Comparison of ENCODE assay signal across 1 cellular context in the genomic region with DNA sequence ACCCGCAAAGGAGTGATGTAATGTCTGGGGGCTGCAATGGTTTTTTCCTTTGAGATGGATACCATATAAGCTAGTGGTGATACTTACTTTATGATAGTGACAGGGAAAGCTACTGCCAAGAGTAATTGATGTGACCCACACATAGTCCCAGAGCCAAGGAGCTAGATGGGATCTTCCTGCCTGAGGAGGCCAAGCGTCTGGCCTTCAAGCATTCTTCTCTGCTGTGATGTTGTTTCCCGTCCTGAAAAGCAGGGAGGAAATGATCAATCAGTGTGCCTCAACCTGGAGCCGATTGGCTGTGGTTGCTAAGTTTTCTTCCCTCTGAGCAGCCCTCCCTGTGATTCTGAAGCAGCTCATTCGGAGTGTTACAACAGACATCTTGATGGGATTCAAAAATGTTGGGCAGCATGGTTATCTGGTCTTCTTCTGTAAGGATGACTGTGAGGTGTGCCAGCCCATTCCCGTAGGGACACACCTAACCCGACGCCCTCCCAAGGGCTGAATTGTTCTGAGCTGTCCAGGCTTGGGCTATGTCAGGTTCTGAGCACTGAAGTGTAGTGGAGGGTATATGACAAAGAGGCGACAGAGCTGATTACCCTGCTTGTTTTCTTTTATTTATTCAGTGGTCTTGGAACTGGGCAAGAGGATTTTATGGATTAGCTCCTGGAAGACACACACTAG.
TF ChIP-seq lines count a peak whose summit lies in the region.

No MANE protein-coding gene starts in this region.

TF ChIP-seq in HepG2, 621 proteins besides CTCF, POLR2A, EP300 and RAD21:
- TF ChIP-seq SOX5 (CRISPR knock-in tag; IDR thresholded peaks at IDR 0.05; ENCODE audit: borderline replicate concordance), result no peak
- TF ChIP-seq, protein P1, sequence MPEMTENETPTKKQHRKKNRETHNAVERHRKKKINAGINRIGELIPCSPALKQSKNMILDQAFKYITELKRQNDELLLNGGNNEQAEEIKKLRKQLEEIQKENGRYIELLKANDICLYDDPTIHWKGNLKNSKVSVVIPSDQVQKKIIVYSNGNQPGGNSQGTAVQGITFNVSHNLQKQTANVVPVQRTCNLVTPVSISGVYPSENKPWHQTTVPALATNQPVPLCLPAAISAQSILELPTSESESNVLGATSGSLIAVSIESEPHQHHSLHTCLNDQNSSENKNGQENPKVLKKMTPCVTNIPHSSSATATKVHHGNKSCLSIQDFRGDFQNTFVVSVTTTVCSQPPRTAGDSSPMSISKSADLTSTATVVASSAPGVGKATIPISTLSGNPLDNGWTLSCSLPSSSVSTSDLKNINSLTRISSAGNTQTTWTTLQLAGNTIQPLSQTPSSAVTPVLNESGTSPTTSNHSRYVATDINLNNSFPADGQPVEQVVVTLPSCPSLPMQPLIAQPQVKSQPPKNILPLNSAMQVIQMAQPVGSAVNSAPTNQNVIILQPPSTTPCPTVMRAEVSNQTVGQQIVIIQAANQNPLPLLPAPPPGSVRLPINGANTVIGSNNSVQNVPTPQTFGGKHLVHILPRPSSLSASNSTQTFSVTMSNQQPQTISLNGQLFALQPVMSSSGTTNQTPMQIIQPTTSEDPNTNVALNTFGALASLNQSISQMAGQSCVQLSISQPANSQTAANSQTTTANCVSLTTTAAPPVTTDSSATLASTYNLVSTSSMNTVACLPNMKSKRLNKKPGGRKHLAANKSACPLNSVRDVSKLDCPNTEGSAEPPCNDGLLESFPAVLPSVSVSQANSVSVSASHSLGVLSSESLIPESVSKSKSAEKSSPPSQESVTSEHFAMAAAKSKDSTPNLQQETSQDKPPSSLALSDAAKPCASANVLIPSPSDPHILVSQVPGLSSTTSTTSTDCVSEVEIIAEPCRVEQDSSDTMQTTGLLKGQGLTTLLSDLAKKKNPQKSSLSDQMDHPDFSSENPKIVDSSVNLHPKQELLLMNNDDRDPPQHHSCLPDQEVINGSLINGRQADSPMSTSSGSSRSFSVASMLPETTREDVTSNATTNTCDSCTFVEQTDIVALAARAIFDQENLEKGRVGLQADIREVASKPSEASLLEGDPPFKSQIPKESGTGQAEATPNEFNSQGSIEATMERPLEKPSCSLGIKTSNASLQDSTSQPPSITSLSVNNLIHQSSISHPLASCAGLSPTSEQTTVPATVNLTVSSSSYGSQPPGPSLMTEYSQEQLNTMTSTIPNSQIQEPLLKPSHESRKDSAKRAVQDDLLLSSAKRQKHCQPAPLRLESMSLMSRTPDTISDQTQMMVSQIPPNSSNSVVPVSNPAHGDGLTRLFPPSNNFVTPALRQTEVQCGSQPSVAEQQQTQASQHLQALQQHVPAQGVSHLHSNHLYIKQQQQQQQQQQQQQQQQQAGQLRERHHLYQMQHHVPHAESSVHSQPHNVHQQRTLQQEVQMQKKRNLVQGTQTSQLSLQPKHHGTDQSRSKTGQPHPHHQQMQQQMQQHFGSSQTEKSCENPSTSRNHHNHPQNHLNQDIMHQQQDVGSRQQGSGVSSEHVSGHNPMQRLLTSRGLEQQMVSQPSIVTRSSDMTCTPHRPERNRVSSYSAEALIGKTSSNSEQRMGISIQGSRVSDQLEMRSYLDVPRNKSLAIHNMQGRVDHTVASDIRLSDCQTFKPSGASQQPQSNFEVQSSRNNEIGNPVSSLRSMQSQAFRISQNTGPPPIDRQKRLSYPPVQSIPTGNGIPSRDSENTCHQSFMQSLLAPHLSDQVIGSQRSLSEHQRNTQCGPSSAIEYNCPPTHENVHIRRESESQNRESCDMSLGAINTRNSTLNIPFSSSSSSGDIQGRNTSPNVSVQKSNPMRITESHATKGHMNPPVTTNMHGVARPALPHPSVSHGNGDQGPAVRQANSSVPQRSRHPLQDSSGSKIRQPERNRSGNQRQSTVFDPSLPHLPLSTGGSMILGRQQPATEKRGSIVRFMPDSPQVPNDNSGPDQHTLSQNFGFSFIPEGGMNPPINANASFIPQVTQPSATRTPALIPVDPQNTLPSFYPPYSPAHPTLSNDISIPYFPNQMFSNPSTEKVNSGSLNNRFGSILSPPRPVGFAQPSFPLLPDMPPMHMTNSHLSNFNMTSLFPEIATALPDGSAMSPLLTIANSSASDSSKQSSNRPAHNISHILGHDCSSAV (CRISPR knock-in tag; IDR thresholded peaks at IDR 0.05; ENCODE audit: borderline replicate concordance), result 0 out of 2 replicates have a peak, but pooled peaks have one; percentile 41
- no peak for TF ChIP-seq SPEN (CRISPR knock-in tag; IDR thresholded peaks at IDR 0.05; ENCODE audit: low read depth)
- TF ChIP-seq ZFP36L2 (CRISPR knock-in tag; IDR thresholded peaks at IDR 0.05), result no peak
- no peak for TF ChIP-seq ETV6 (CRISPR knock-in tag; conservative IDR thresholded peaks at IDR 0.05)
- no peak for TF ChIP-seq RFXANK (CRISPR knock-in tag; IDR thresholded peaks at IDR 0.05)
- TF ChIP-seq ASH2L (IDR thresholded peaks at IDR 0.05; ENCODE audit: insufficient read length, low read depth, low read length), result peak; percentile 16
- TF ChIP-seq NR2F6 (IDR thresholded peaks at IDR 0.05), result no peak
- no peak for TF ChIP-seq NR2F6 (CRISPR knock-in tag; IDR thresholded peaks at IDR 0.05)
- 0 out of 2 replicates have a peak, but pooled peaks have one; percentile 52 for TF ChIP-seq ZNF501 (CRISPR knock-in tag; IDR thresholded peaks at IDR 0.05)
- TF ChIP-seq ZNF136 (CRISPR knock-in tag; IDR thresholded peaks at IDR 0.05; ENCODE audit: low read depth), result no peak
- TF ChIP-seq TARDBP (CRISPR knock-in tag; IDR thresholded peaks at IDR 0.05), result no peak
- no peak for TF ChIP-seq ZNF616 (CRISPR knock-in tag; IDR thresholded peaks at IDR 0.05; ENCODE audit: low read depth)
- no peak for TF ChIP-seq ZNF841 (CRISPR knock-in tag; IDR thresholded peaks at IDR 0.05; ENCODE audit: borderline replicate concordance)
- no peak for TF ChIP-seq MAFF (IDR thresholded peaks at IDR 0.05; ENCODE audit: low read depth, low read length)
- no peak for TF ChIP-seq NR2F2 (IDR thresholded peaks at IDR 0.05; ENCODE audit: borderline replicate concordance, low read depth)
- TF ChIP-seq ZNF678 (CRISPR knock-in tag; IDR thresholded peaks at IDR 0.05), result no peak
- no peak for TF ChIP-seq ZSCAN25 (CRISPR knock-in tag; IDR thresholded peaks at IDR 0.05)
